Comparison of ENCODE assay signal across 5 cellular contexts in the genomic region with DNA sequence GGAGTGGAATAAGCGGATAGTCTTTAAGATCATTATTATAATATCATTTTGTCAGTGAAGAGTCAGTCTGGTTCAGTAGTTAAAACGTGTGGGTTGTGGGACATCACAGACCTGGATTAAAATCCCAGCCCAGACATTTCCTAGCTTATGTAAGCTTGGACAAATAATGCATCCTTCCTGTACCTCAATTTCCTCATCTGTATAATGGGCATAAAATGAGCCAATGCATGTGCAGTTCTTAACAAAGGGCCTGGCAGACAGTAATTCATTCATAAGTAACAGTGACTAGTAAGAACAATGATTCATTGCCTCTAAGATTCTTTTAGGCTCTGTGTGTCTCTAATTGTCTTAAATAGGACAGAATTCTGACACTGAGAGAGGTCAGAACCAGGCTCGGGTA.
"Had no signal": no experiment of that assay in that cellular context is flagged by ENCODE, and none has a peak within 500 bp of the region (broad histone marks: within the 10 kb centered on the region; RNA-seq: fewer than 3 reads in every experiment).

No MANE protein-coding gene starts in this region.

- FAIRE-seq: HTR-8/SVneo had no signal

- DNase-seq: IMR-90, KBM-7, KG1 had no signal

- H3K27ac ChIP-seq: HL-60 had no signal
